Comparison of ENCODE assay signal across 27 cellular contexts in the genomic region with DNA sequence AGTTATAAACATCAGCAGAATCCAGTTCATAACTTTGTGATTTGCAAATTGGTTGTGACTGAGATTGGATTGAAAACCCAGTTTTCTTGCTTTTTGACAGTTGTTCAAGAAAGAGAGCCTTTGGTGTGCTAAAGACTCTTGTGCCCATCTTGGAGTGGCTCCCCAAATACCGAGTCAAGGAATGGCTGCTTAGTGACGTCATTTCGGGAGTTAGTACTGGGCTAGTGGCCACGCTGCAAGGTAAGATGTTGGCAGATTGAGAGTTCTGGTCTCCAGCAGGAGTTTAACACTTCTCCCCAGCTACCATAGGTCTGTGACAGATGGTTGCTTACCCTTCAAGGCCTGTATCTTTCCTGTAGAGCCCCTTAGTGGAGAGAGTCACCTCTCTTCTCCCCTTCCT. TPM values are rescaled to one million over a fixed set of nuclear protein-coding genes. Genes with fewer than 3 reads are reported as not detected.
DNase-seq lines count a peak whose midpoint lies in the region; ATAC-seq, FAIRE-seq and TF ChIP-seq lines count a peak whose summit lies in the region.
"Had no signal": no experiment of that assay in that cellular context is flagged by ENCODE, and none has a peak within 500 bp of the region (broad histone marks: within the 10 kb centered on the region; RNA-seq: fewer than 3 reads in every experiment).

No MANE protein-coding gene starts in this region.

- CTCF ChIA-PET in HepG2 (lab: Yijun Ruan, JAX; ENCODE audit: low intra/inter-chr PET ratio, low total read pairs) = no interaction called here
- CTCF ChIA-PET in K562 (lab: Yijun Ruan, JAX; ENCODE audit: low intra/inter-chr PET ratio) = interaction anchor here (0.6 kb wide), 1 partner anchor 25 kb away, joined by 3 read pairs; no protein-coding TSS in a partner anchor

- no peak overlapping the region for H3K4me3 ChIP-seq in HepG2 (replicated peaks in 1 of 3; ENCODE audit: insufficient read depth in 1 of 3, low read depth in 2 of 3, low read length in 3 of 3)
- H3K4me3 ChIP-seq in right lobe of liver = no peak overlapping the region
- no peak overlapping the region for H3K4me3 ChIP-seq in K562
- H3K4me3 ChIP-seq in mesendoderm (ENCODE audit: low read length) = no peak overlapping the region
- H3K4me3 ChIP-seq: BLaER1, GM12878 had no signal

- H3K4me3 Mint-ChIP-seq in chondrocyte (ENCODE audit: unreplicated experiment) = no peak overlapping the region

- DNase-seq in NCI-H524 (lab: John Stamatoyannopoulos, UW) (peak; percentile 15 to 60), NCI-H524 treated with DMSO at 0.1 percent for 48 hours (lab: John Stamatoyannopoulos, UW) (no peak), HepG2 (ENCODE audit: low spot score) (no peak), right lobe of liver (no peak), K562 (ENCODE audit: extremely low read depth in 1 of 4, low spot score in 3 of 4) (no peak), chondrocyte (ENCODE audit: low spot score) (no peak), mesendoderm (no peak)
- DNase-seq: 8988T; ACHN; BE2C; C1 segment of cervical spinal cord; CD4-positive, alpha-beta memory T cell; CD4-positive, CD25-positive, alpha-beta regulatory T cell; CD8-positive, alpha-beta memory T cell; COR-L47; DMS153; DMS53; DMS79; DND-41; EL; GDM1 had no signal

- peaks cover 2% of the 10 kb centered on the region for H3K36me3 Mint-ChIP-seq in chondrocyte (ENCODE audit: low read depth)
- H3K36me3 Mint-ChIP-seq: CD4-positive, alpha-beta memory T cell; CD4-positive, CD25-positive, alpha-beta regulatory T cell; CD8-positive, alpha-beta memory T cell had no signal

- peaks cover 17% of the 10 kb centered on the region for H3K4me1 ChIP-seq in HepG2 (ENCODE audit: insufficient read depth, low read length)
- peaks cover 0 to 13% (median 4%) of the 10 kb centered on the region in 4 donors for H3K4me1 ChIP-seq in right lobe of liver
- peaks cover 12% of the 10 kb centered on the region in 2 experiments; a peak in 4 of 5 replicates for H3K4me1 ChIP-seq in K562 (replicated peaks in 1 of 2; ENCODE audit: control insufficient read depth in 2 of 2, insufficient read depth in 2 of 2, low read length in 2 of 2)
- no peaks in the 10 kb centered on the region for H3K4me1 ChIP-seq in mesendoderm (ENCODE audit: control insufficient read depth, low read depth, low read length)
- H3K4me1 ChIP-seq: BE2C, BLaER1 had no signal

- H3K4me2 ChIP-seq in HepG2 (ENCODE audit: low read depth, low read length) (no peak overlapping the region), K562 (ENCODE audit: insufficient read depth, low read length) (no peak overlapping the region), mesendoderm (ENCODE audit: low read length) (no peak overlapping the region)
- H3K4me2 ChIP-seq: BLaER1 had no signal

- POLR2A ChIA-PET in HepG2 (lab: Yijun Ruan, JAX) = no interaction called here
- POLR2A ChIA-PET in K562 (lab: Yijun Ruan, JAX) = no interaction called here

- peaks cover 9 to 38% of the 10 kb centered on the region in 2 experiments for H3K27me3 ChIP-seq in HepG2 (ENCODE audit: control insufficient read depth in 1 of 2, insufficient read depth in 2 of 2, low read length in 2 of 2)
- H3K27me3 ChIP-seq in right lobe of liver = peaks cover 0 to 4% of the 10 kb centered on the region in 2 donors
- no peaks in the 10 kb centered on the region for H3K27me3 ChIP-seq in K562 (ENCODE audit: control insufficient read depth in 2 of 2, insufficient read depth in 2 of 2, low read length in 2 of 2)
- H3K27me3 ChIP-seq in mesendoderm (ENCODE audit: insufficient read depth, low read length, poor library complexity) = peaks cover 38% of the 10 kb centered on the region
- H3K27me3 ChIP-seq: BLaER1 had no signal

- H3K9me3 ChIP-seq in HepG2 (ENCODE audit: low read length) = no peaks in the 10 kb centered on the region
- no peaks in the 10 kb centered on the region for H3K9me3 ChIP-seq in right lobe of liver
- H3K9me3 ChIP-seq in K562 (replicated peaks; ENCODE audit: control insufficient read depth, insufficient read depth, low read depth, low read length) = no peaks in the 10 kb centered on the region
- H3K9me3 ChIP-seq: BE2C had no signal

- H3K36me3 ChIP-seq in HepG2 (replicated peaks in 1 of 2; ENCODE audit: control insufficient read depth in 1 of 2, insufficient read depth in 2 of 2, low read length in 2 of 2) = no peaks in the 10 kb centered on the region
- no peaks in the 10 kb centered on the region for H3K36me3 ChIP-seq in right lobe of liver
- H3K36me3 ChIP-seq in K562 (ENCODE audit: control insufficient read depth, insufficient read depth, low read length) = no peaks in the 10 kb centered on the region
- H3K36me3 ChIP-seq in mesendoderm (ENCODE audit: control insufficient read depth, insufficient read depth, low read length) = no peaks in the 10 kb centered on the region
- H3K36me3 ChIP-seq: BE2C, BLaER1 had no signal

- no peak overlapping the region for H2BK5ac ChIP-seq in mesendoderm (ENCODE audit: low read length)

- no peaks in the 10 kb centered on the region for H3K9me3 Mint-ChIP-seq in chondrocyte (ENCODE audit: low read depth)
- H3K9me3 Mint-ChIP-seq: CD4-positive, alpha-beta memory T cell; CD8-positive, alpha-beta memory T cell had no signal

- BruUV-seq in HepG2 (replicated peaks; lab: Mats Ljungman, UMichigan) (no TSS peak), K562 (replicated peaks; lab: Mats Ljungman, UMichigan) (no TSS peak)

- no peak overlapping the region for H4K8ac ChIP-seq in mesendoderm (ENCODE audit: low read depth, low read length)

- in situ Hi-C loops in HepG2 (cut with HindIII; ENCODE audit: extremely low pct_ligation_motif_present, low pct_unique_long_range_greater_than_20kb) (no loop called here), K562 (cut with MboI) (no loop called here)

- no peaks in the 10 kb centered on the region for H3K9me1 ChIP-seq in K562 (ENCODE audit: control insufficient read depth, insufficient read depth, low read length)

- H2BK120ac ChIP-seq in mesendoderm (ENCODE audit: low read depth, low read length) = no peak overlapping the region

- H3K18ac ChIP-seq in mesendoderm (ENCODE audit: low read length) = no peak overlapping the region

- H3K4me1 Mint-ChIP-seq in chondrocyte (ENCODE audit: low read depth) = peaks cover 11% of the 10 kb centered on the region

- no peak for TF ChIP-seq CTCF in HepG2 (CRISPR knock-in tag; IDR thresholded peaks at IDR 0.05)
- TF ChIP-seq CTCF in right lobe of liver (IDR thresholded peaks at IDR 0.05) = no peak
- TF ChIP-seq CTCF in K562 (IDR thresholded peaks at IDR 0.05 in 2 of 3, conservative IDR thresholded peaks at IDR 0.05 in 1 of 3; ENCODE audit: insufficient read depth in 2 of 3, low read depth in 1 of 3, low read length in 3 of 3) = no peak
- TF ChIP-seq CTCF in chondrocyte (IDR thresholded peaks at IDR 0.05) = no peak

- peaks cover 52% of the 10 kb centered on the region for H3K27me3 Mint-ChIP-seq in chondrocyte (ENCODE audit: low read depth)

- no peak overlapping the region for H3K56ac ChIP-seq in mesendoderm (ENCODE audit: low read length)

- no peak overlapping the region for H3K23ac ChIP-seq in mesendoderm (ENCODE audit: low read length)

- H2AFZ ChIP-seq in HepG2 (ENCODE audit: low read length) (no peak overlapping the region), K562 (ENCODE audit: low read depth, low read length) (no peak overlapping the region)

- WGBS in HepG2 (ENCODE audit: low lambda C conversion rate) = 12% methylated on average over 4 of the region's 4 CpGs
- WGBS in right lobe of liver (ENCODE audit: insufficient coverage, low coverage, low lambda C conversion rate, missing lambda C conversion rate) = 60% methylated on average over 3 of the region's 4 CpGs
- WGBS in K562 (ENCODE audit: insufficient coverage, low coverage, missing lambda C conversion rate) = 28% methylated on average over 4 of the region's 4 CpGs
- no CpG with 5 or more reads among the region's 4 CpGs for WGBS in mesendoderm (ENCODE audit: extremely low coverage, insufficient coverage, low lambda C conversion rate)

- H4K20me1 ChIP-seq in HepG2 (ENCODE audit: insufficient read depth, low read length) = no peaks in the 10 kb centered on the region; the same call in 1 of the 2 replicates
- H4K20me1 ChIP-seq in K562 (replicated peaks; ENCODE audit: control insufficient read depth, insufficient read depth, low read length) = no peaks in the 10 kb centered on the region
- H4K20me1 ChIP-seq: BLaER1 had no signal

- TF ChIP-seq EP300 in HepG2 (IDR thresholded peaks at IDR 0.05; ENCODE audit: low read depth in 2 of 2, low read length in 2 of 2) = no peak
- no peak for TF ChIP-seq EP300 in HepG2 (CRISPR knock-in tag; IDR thresholded peaks at IDR 0.05; ENCODE audit: borderline replicate concordance)
- no peak for TF ChIP-seq EP300 in K562 (IDR thresholded peaks at IDR 0.05; ENCODE audit: low read length)

- ATAC-seq in HepG2 (no peak), right lobe of liver (no peak), K562 (no peak)
- ATAC-seq: GM12878 had no signal

- no peak overlapping the region for H3K4ac ChIP-seq in mesendoderm (ENCODE audit: low read depth, low read length)

- FAIRE-seq in HepG2 (lab: Jason Lieb, UNC) (no peak), K562 (lab: Jason Lieb, UNC) (no peak)
- FAIRE-seq: GM12878, GM12892, GM18507 had no signal

- no peak overlapping the region for H2BK15ac ChIP-seq in mesendoderm (replicated peaks; ENCODE audit: low read depth)

- TF ChIP-seq RAD21 in HepG2 (CRISPR knock-in tag; IDR thresholded peaks at IDR 0.05) (no peak), K562 (CRISPR knock-in tag; conservative IDR thresholded peaks at IDR 0.05 in 1 of 2, IDR thresholded peaks at IDR 0.05 in 1 of 2) (no peak)

- no peak overlapping the region for H2AK5ac ChIP-seq in mesendoderm (ENCODE audit: low read length)

- no peaks in the 10 kb centered on the region for H3K79me1 ChIP-seq in mesendoderm (ENCODE audit: low read length)

- H3K9ac ChIP-seq in HepG2 (ENCODE audit: insufficient read depth, low read depth, low read length) (no peak overlapping the region), K562 (ENCODE audit: insufficient read depth in 1 of 2, low read depth in 2 of 2, low read length in 2 of 2) (no peak overlapping the region), mesendoderm (ENCODE audit: low read length) (no peak overlapping the region)
- H3K9ac ChIP-seq: BLaER1 had no signal

- no peak for TF ChIP-seq POLR2A in HepG2 (IDR thresholded peaks at IDR 0.05; ENCODE audit: insufficient read depth in 1 of 2, low read depth in 2 of 2, low read length in 2 of 2)
- no peak for TF ChIP-seq POLR2A in right lobe of liver (IDR thresholded peaks at IDR 0.05)
- TF ChIP-seq POLR2A in K562 (conservative IDR thresholded peaks at IDR 0.05) = no peak

- intact Hi-C loops in HepG2 (cut with micrococcal nuclease; ENCODE audit: unreplicated experiment) (no loop called here), right lobe of liver (cut with DNase I) (no loop called here), K562 (cut with micrococcal nuclease) (no loop called here)

- H3K27ac ChIP-seq in HepG2 (ENCODE audit: extremely low read length, insufficient read depth, low read length) (no peak overlapping the region), right lobe of liver (no peak overlapping the region), K562 (ENCODE audit: extremely low read depth, low read depth, low read length) (no peak overlapping the region), mesendoderm (ENCODE audit: low read depth, low read length) (no peak overlapping the region)
- H3K27ac ChIP-seq: BLaER1 had no signal

- H3K79me2 ChIP-seq in HepG2 (ENCODE audit: insufficient read depth, low read length) (no peaks in the 10 kb centered on the region), K562 (ENCODE audit: control insufficient read depth, insufficient read depth, low read length) (no peaks in the 10 kb centered on the region), mesendoderm (ENCODE audit: control insufficient read depth, insufficient read depth, low read length) (no peaks in the 10 kb centered on the region)

- H3K27ac Mint-ChIP-seq in chondrocyte (ENCODE audit: unreplicated experiment) = no peak overlapping the region
- H3K27ac Mint-ChIP-seq: CD14-positive monocyte; CD4-positive, alpha-beta memory T cell; CD4-positive, CD25-positive, alpha-beta regulatory T cell; CD8-positive, alpha-beta memory T cell had no signal

- H4K5ac ChIP-seq in mesendoderm (ENCODE audit: low read length) = no peak overlapping the region

RNA-seq across cellular contexts. Expression of gene SLC26A4, which starts 2.6 kb away (rescaled TPM):
- total RNA-seq in HepG2 (2016; rRNA removed; fragmentation: Illumina TruSeq; extraction: Trizol) = 0.11 TPM in 1 of 2 replicates, not detected in the other
- 0.09 TPM in 1 of 2 replicates, not detected in the other for total RNA-seq in HepG2 (2016; cell fraction: cytosol; rRNA removed; fragmentation: Illumina TruSeq; extraction: Trizol; ENCODE audit: low read depth)
- 0.04 and 0.22 TPM in 2 replicates for total RNA-seq in HepG2 (2016; cell fraction: insoluble cytoplasmic fraction; rRNA removed; fragmentation: Illumina TruSeq; extraction: Trizol)
- not detected in 2 replicates for total RNA-seq in HepG2 (2016; cell fraction: membrane; rRNA removed; fragmentation: Illumina TruSeq; extraction: Trizol)
- total RNA-seq in HepG2 (2016; cell fraction: nucleus; rRNA removed; fragmentation: Illumina TruSeq; extraction: Trizol) = 0.28 TPM in 1 of 2 replicates, not detected in the other
- polyA plus RNA-seq in HepG2 (2011; rRNA removed) = 0.08 and 0.10 TPM in 2 replicates
- polyA plus RNA-seq in HepG2 (2011; cell fraction: cytosol; rRNA removed) = 0.04 and 0.09 TPM in 2 replicates
- polyA plus RNA-seq in HepG2 (2011; cell fraction: nucleus; rRNA removed) = 0.23 and 0.29 TPM in 2 replicates
- polyA plus RNA-seq in HepG2 (2012) = 0.03 and 0.12 TPM in 2 replicates
- polyA plus RNA-seq in HepG2 (2016; cell fraction: cytosol; fragmentation: Illumina TruSeq; extraction: Trizol; ENCODE audit: low read depth) = not detected in 2 replicates
- polyA plus RNA-seq in HepG2 (2016; cell fraction: insoluble cytoplasmic fraction; fragmentation: Illumina TruSeq; extraction: Trizol; ENCODE audit: low read depth) = not detected in 2 replicates
- polyA plus RNA-seq in HepG2 (2016; cell fraction: membrane; fragmentation: Illumina TruSeq; extraction: Trizol; ENCODE audit: low read depth) = not detected in 2 replicates
- 0.08 TPM in 1 of 2 replicates, not detected in the other for polyA plus RNA-seq in HepG2 (2016; cell fraction: nucleus; fragmentation: Illumina TruSeq; extraction: Trizol; ENCODE audit: insufficient read depth, low read depth)
- 0.09 and 0.20 TPM in 2 replicates for polyA minus RNA-seq in HepG2 (2011; rRNA and poly(A)+ RNA removed; ENCODE audit: low replicate concordance)
- polyA minus RNA-seq in HepG2 (2011; cell fraction: cytosol; rRNA and poly(A)+ RNA removed) = 0.30 TPM in 1 of 2 replicates, not detected in the other
- 0.25 and 1.5 TPM in 2 replicates for polyA minus RNA-seq in HepG2 (2011; cell fraction: nucleus; rRNA and poly(A)+ RNA removed)
- under 1 TPM in 5 of 6 experiments, not detected in 1; 0.05 to 0.68 (median 0.27) TPM for total RNA-seq in right lobe of liver
- 0.23 and 1.2 TPM in 2 replicates for total RNA-seq in K562 (2011; cell fraction: chromatin; rRNA removed; ENCODE audit: low replicate concordance)
- 0.26 and 0.33 TPM in 2 replicates for total RNA-seq in K562 (2011; cell fraction: nucleolus; rRNA removed)
- total RNA-seq in K562 (2011; cell fraction: nucleoplasm; rRNA removed) = 0.22 and 0.92 TPM in 2 replicates
- total RNA-seq in K562 (2014; rRNA removed) = 0.09 and 0.29 TPM in 2 replicates
- total RNA-seq in K562 (2014; rRNA removed; fragmentation: Illumina TruSeq; extraction: Trizol) = 0.26 and 0.33 TPM in 2 replicates
- 0.11 and 0.43 TPM in 2 replicates for total RNA-seq in K562 (2015; rRNA removed; fragmentation: Illumina TruSeq; extraction: Trizol)
- total RNA-seq in K562 (2021) = 0.54 and 0.55 TPM in 2 replicates
- polyA plus RNA-seq in K562 (2011; rRNA removed) = 0.37 and 0.54 TPM in 2 replicates
- 0.13 and 0.16 TPM in 2 replicates for polyA plus RNA-seq in K562 (2011; cell fraction: cytosol; rRNA removed)
- polyA plus RNA-seq in K562 (2011; cell fraction: nucleus; rRNA removed) = 0.24 and 0.28 TPM in 2 replicates
- polyA plus RNA-seq in K562 (2012) = 0.29 and 0.38 TPM in 2 replicates
- polyA plus RNA-seq in K562 (2014; fragmentation: Illumina TruSeq; extraction: Trizol) = 0.22 and 0.28 TPM in 2 replicates
- under 1 TPM; 0.10 to 0.18 TPM for polyA plus RNA-seq in K562 (2014; fragmentation: Nextera tagmentation; extraction: Ambion mirVana)
- polyA plus RNA-seq in K562 (2014; rRNA removed) = 0.27 and 1.2 TPM in 2 replicates
- 0.81 and 0.96 TPM in 2 replicates for polyA minus RNA-seq in K562 (2011; rRNA and poly(A)+ RNA removed)
- polyA minus RNA-seq in K562 (2011; cell fraction: cytosol; rRNA and poly(A)+ RNA removed) = 1.3 TPM in 1 of 2 replicates, not detected in the other
- polyA minus RNA-seq in K562 (2011; cell fraction: nucleus; rRNA and poly(A)+ RNA removed) = 0.33 TPM in 1 of 2 replicates, not detected in the other
- total RNA-seq in chondrocyte = 0.55 to 0.85 TPM (median 0.60 TPM) in 3 replicates
- polyA plus RNA-seq in mesendoderm (2013, experiment 1 of 2) = 0.01 TPM
- 0.04 TPM for polyA plus RNA-seq in mesendoderm (2013, experiment 2 of 2)
- total RNA-seq: A673; CD4-positive, alpha-beta memory T cell had no signal
- polyA plus RNA-seq: CD4-positive, alpha-beta memory T cell; CD8-positive, alpha-beta memory T cell had no signal

Comparison
In these comparisons a context has a peak if more than half of its experiments do, and no peak if none do; other contexts are left out.
1. DNase-seq: peak in NCI-H524 (2 of 2); none in NCI-H524 treated with DMSO at 0.1 percent for 48 hours (single experiment), HepG2 (single experiment), right lobe of liver (0 of 3), K562 (0 of 4), chondrocyte (single experiment) and mesendoderm (single experiment).